ENCODE assay signal across 8 cellular contexts in genomic region chr17:8257801-8258200, GRCh38.
"Had no signal": no experiment of that assay in that cellular context is flagged by ENCODE, and none has a peak within 500 bp of the region (broad histone marks: within the 10 kb centered on the region; RNA-seq: fewer than 3 reads in every experiment).

No MANE protein-coding gene starts in this region.

- H3K27ac Mint-ChIP-seq: H9, IgD-negative memory B cell had no signal

- H3K4me3 Mint-ChIP-seq: H9, IgD-negative memory B cell had no signal

- H3K9me3 Mint-ChIP-seq: H9, IgD-negative memory B cell had no signal

- H3K4me3 ChIP-seq: GM23248 had no signal

- H3K27ac ChIP-seq: GM23248 had no signal

- H3K4me1 Mint-ChIP-seq: H9, IgD-negative memory B cell had no signal

- DNase-seq: GM23248, GOT3, H9, HCEC 1CT, KBM-7 had no signal

- H2AFZ ChIP-seq: GM23248 had no signal

- H3K9ac ChIP-seq: GM23248 had no signal

- FAIRE-seq: H54, HTR-8/SVneo had no signal
